8 cellular contexts compared by ENCODE assay signal in the genomic region with DNA sequence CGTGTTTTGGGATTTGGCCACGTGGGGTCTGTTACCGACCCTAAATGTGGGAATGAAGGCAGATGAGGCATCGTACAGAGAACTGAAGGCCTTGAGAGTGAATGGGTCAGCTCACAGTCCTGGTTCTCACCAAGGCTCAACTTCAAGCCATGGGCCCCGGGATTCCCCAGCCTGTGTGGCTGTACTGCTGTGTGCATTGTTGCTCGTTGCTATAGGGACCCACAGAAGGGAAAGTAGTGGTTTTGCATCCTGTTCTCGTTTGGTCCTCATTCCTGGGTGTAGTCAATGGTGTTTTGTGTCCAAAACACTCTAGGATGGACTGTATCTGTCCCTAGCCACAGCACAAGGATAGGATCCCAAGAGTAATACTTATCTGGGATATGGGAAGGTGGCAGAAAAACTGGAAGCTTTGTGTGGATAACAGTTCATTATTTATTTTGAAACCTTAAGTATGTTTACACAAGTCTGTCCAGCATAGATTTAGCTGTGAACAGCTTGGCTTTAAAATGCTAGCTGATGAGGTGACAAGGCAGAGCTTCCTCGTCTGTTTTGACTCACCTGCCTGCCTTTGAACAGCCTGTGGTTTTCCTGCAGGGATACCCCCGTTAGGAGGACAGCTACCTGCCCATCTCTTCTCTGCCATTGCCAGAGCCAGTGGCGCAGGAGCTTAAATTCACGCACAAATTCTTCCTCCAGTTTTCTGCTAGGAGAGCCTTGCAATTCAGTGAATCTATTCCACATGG.
DNase-seq lines count a peak whose midpoint lies in the region; ATAC-seq and TF ChIP-seq lines count a peak whose summit lies in the region.

No MANE protein-coding gene starts in this region.

- H3K79me2 ChIP-seq in smooth muscle cell (ENCODE audit: low read depth): no peaks in the 10 kb centered on the region

- H3K4me2 ChIP-seq in smooth muscle cell: peak overlapping the region; percentile 0

- CTCF ChIA-PET in HEK293T (lab: Yijun Ruan, JAX): no interaction called here

- POLR2A ChIA-PET in activated naive CD8-positive, alpha-beta T cell treated with anti-CD3 and anti-CD28 coated beads, Interleukin-2, amount 10 ng/mL, durations not matched to agents 7 days and 5 days (lab: Charles Lee): interaction anchor here (1.6 kb wide), 1 partner anchor 511 kb away, joined by 3 read pairs; the partner anchor contains the start of gene MARCHF7
- POLR2A ChIA-PET in HEK293T (lab: Yijun Ruan, JAX): no interaction called here

- no peak overlapping the region for H3K27ac Mint-ChIP-seq in activated naive CD8-positive, alpha-beta T cell treated with anti-CD3 and anti-CD28 coated beads, Interleukin-2, amount 10 ng/mL, durations not matched to agents 7 days and 5 days

- H3K4me3 Mint-ChIP-seq in activated naive CD8-positive, alpha-beta T cell treated with anti-CD3 and anti-CD28 coated beads, Interleukin-2, amount 10 ng/mL, durations not matched to agents 7 days and 5 days: no peak overlapping the region

- H3K4me3 ChIP-seq in AG10803 (ENCODE audit: low read length) (no peak overlapping the region), smooth muscle cell (no peak overlapping the region)

- peak overlapping the region; percentile 73 for H3K27ac ChIP-seq in smooth muscle cell (ENCODE audit: low read depth)

- no peaks in the 10 kb centered on the region for H4K20me1 ChIP-seq in smooth muscle cell (ENCODE audit: low read depth)

- H3K9me3 ChIP-seq in smooth muscle cell (replicated peaks; ENCODE audit: low read depth): no peaks in the 10 kb centered on the region

- peak; percentile 49 for DNase-seq in AG10803 (ENCODE audit: low read depth)
- peak; percentile 80 for DNase-seq in GM19238 (ENCODE audit: insufficient read length, low spot score)
- no peak for DNase-seq in activated naive CD8-positive, alpha-beta T cell treated with anti-CD3 and anti-CD28 coated beads, Interleukin-2, amount 10 ng/mL, durations not matched to agents 7 days and 5 days
- no peak for DNase-seq in smooth muscle cell (lab: John Stamatoyannopoulos, UW; ENCODE audit: unreplicated experiment)
- DNase-seq in HEK293T (ENCODE audit: extremely low spot score): no peak
- no peak for DNase-seq in NCI-H1436 (lab: John Stamatoyannopoulos, UW)
- no peak for DNase-seq in stimulated activated CD4-positive, alpha-beta T cell treated with anti-CD3 and anti-CD28 coated beads, Interleukin-15, amount 100 ng/mL, for 24 hours

- H3K27me3 Mint-ChIP-seq in activated naive CD8-positive, alpha-beta T cell treated with anti-CD3 and anti-CD28 coated beads, Interleukin-2, amount 10 ng/mL, durations not matched to agents 7 days and 5 days: no peaks in the 10 kb centered on the region

- no peak overlapping the region for H2AFZ ChIP-seq in smooth muscle cell (ENCODE audit: low read depth)

- TF ChIP-seq CTCF in AG10803 (conservative IDR thresholded peaks at IDR 0.05; ENCODE audit: low read length): no peak
- TF ChIP-seq CTCF in smooth muscle cell (IDR thresholded peaks at IDR 0.05; ENCODE audit: borderline replicate concordance, insufficient read depth, poor library complexity, severe bottlenecking): no peak

- peaks cover 37% of the 10 kb centered on the region for H3F3A ChIP-seq in smooth muscle cell (ENCODE audit: low read depth)

- H3K36me3 Mint-ChIP-seq in activated naive CD8-positive, alpha-beta T cell treated with anti-CD3 and anti-CD28 coated beads, Interleukin-2, amount 10 ng/mL, durations not matched to agents 7 days and 5 days: no peaks in the 10 kb centered on the region

- peaks cover 9% of the 10 kb centered on the region for H3K4me1 Mint-ChIP-seq in activated naive CD8-positive, alpha-beta T cell treated with anti-CD3 and anti-CD28 coated beads, Interleukin-2, amount 10 ng/mL, durations not matched to agents 7 days and 5 days

- H3K36me3 ChIP-seq in smooth muscle cell (ENCODE audit: low read depth): peaks cover 3% of the 10 kb centered on the region

- H3K27me3 ChIP-seq in smooth muscle cell (ENCODE audit: low read depth): no peaks in the 10 kb centered on the region

- 67% methylated on average over 11 of the region's 11 CpGs for WGBS in smooth muscle cell (ENCODE audit: low lambda C conversion rate)

- H3K9me3 Mint-ChIP-seq in activated naive CD8-positive, alpha-beta T cell treated with anti-CD3 and anti-CD28 coated beads, Interleukin-2, amount 10 ng/mL, durations not matched to agents 7 days and 5 days: no peaks in the 10 kb centered on the region

- peak; percentile 99 for ATAC-seq in HG03108 (IDR thresholded peaks at IDR 0.05; ENCODE audit: unreplicated experiment)
- peak; percentile 86 for ATAC-seq in activated naive CD8-positive, alpha-beta T cell treated with anti-CD3 and anti-CD28 coated beads, Interleukin-2, amount 10 ng/mL, durations not matched to agents 7 days and 5 days (ENCODE audit: low read depth)

- peak overlapping the region; percentile 30 for H3K9ac ChIP-seq in smooth muscle cell (ENCODE audit: low read depth)

- peaks cover 12% of the 10 kb centered on the region for H3K4me1 ChIP-seq in smooth muscle cell (ENCODE audit: low read depth)

TF ChIP-seq in HEK293T, 16 proteins besides CTCF, POLR2A, EP300 and RAD21:
- TF ChIP-seq FOXK2 (IDR thresholded peaks at IDR 0.05): no peak
- no peak for TF ChIP-seq SP1 (IDR thresholded peaks at IDR 0.05)
- no peak for TF ChIP-seq ARNT (IDR thresholded peaks at IDR 0.05)
- no peak for TF ChIP-seq BHLHE40 (IDR thresholded peaks at IDR 0.05; ENCODE audit: borderline replicate concordance)
- TF ChIP-seq LEF1 (IDR thresholded peaks at IDR 0.05; ENCODE audit: borderline replicate concordance): no peak
- no peak for TF ChIP-seq SUZ12 (IDR thresholded peaks at IDR 0.05)
- TF ChIP-seq NFRKB (IDR thresholded peaks at IDR 0.05): no peak
- no peak for TF ChIP-seq L3MBTL2 (conservative IDR thresholded peaks at IDR 0.05)
- no peak for TF ChIP-seq CTBP1 (IDR thresholded peaks at IDR 0.05; ENCODE audit: borderline replicate concordance)
- TF ChIP-seq ELF4 (IDR thresholded peaks at IDR 0.05): no peak
- TF ChIP-seq FOXM1 (IDR thresholded peaks at IDR 0.05; ENCODE audit: borderline replicate concordance): no peak
- TF ChIP-seq HDGF (IDR thresholded peaks at IDR 0.05; ENCODE audit: borderline replicate concordance): no peak

Comparison
In these comparisons a context has a peak if more than half of its experiments do, and no peak if none do; other contexts are left out.
1. DNase-seq: peak in AG10803 (single experiment) and GM19238 (single experiment); none in activated naive CD8-positive, alpha-beta T cell treated with anti-CD3 and anti-CD28 coated beads, Interleukin-2, amount 10 ng/mL, durations not matched to agents 7 days and 5 days (single experiment), smooth muscle cell (single experiment), HEK293T (single experiment), NCI-H1436 (single experiment) and stimulated activated CD4-positive, alpha-beta T cell treated with anti-CD3 and anti-CD28 coated beads, Interleukin-15, amount 100 ng/mL, for 24 hours (single experiment).